ENCODE assay signal across 16 cellular contexts in genomic region chr6:112190164-112190563, GRCh38.
"Had no signal": no experiment of that assay in that cellular context is flagged by ENCODE, and none has a peak within 500 bp of the region (broad histone marks: within the 10 kb centered on the region; RNA-seq: fewer than 3 reads in every experiment).

No MANE protein-coding gene starts in this region.

- H3K9me3 ChIP-seq: esophagus squamous epithelium, heart left ventricle, mucosa of descending colon had no signal

- H3K27ac ChIP-seq: epithelial cell of prostate, skin epidermis had no signal

- DNase-seq: cerebellar nuclear complex; effector memory CD8-positive, alpha-beta T cell; esophagus squamous epithelium; foreskin melanocyte; heart left ventricle; hippocampal formation; left colon; mucosa of descending colon; natural killer cell; posterior cingulate gyrus; stimulated activated CD4-positive, alpha-beta T cell treated with anti-CD3 and anti-CD28 coated beads, Interleukin-2, amount 100 ng/mL, for 24 hours; stimulated activated CD4-positive, alpha-beta T cell treated with anti-CD3 and anti-CD28 coated beads, Interleukin-4, amount 100 ng/mL, for 4 hours; stimulated activated naive B cell treated with anti-CD40 and anti-IgM and Interleukin-4, amounts not matched to agents 10 μg/mL and 1 μg/mL and 100 μg/mL, for 72 hours; stimulated activated naive CD8-positive, alpha-beta T cell treated with anti-CD3 and anti-CD28 coated beads, Interleukin-15, amount 100 ng/mL, for 72 hours had no signal

- H3K27me3 ChIP-seq: esophagus squamous epithelium, heart left ventricle had no signal

- ATAC-seq: effector memory CD8-positive, alpha-beta T cell; left colon; mucosa of descending colon; natural killer cell; stimulated activated naive B cell treated with anti-CD40 and anti-IgM and Interleukin-4, amounts not matched to agents 10 μg/mL and 1 μg/mL and 100 μg/mL, for 72 hours; stimulated activated naive CD8-positive, alpha-beta T cell treated with anti-CD3 and anti-CD28 coated beads, Interleukin-15, amount 100 ng/mL, for 72 hours had no signal

- H3K4me3 ChIP-seq: esophagus squamous epithelium, heart left ventricle, mucosa of descending colon, skin epidermis had no signal
